ENCODE assay signal across 18 cellular contexts in genomic region chr14:24974591-24975374, GRCh38.
"Had no signal": no experiment of that assay in that cellular context is flagged by ENCODE, and none has a peak within 500 bp of the region (broad histone marks: within the 10 kb centered on the region; RNA-seq: fewer than 3 reads in every experiment).

No MANE protein-coding gene starts in this region.

- H3K36me3 ChIP-seq: left lung, pancreas, right lobe of liver, suprapubic skin, thyroid gland, uterus had no signal

- H3K4me1 ChIP-seq: left lung, right lobe of liver, uterus had no signal

- H3K27me3 ChIP-seq: left lung, pancreas, right lobe of liver, suprapubic skin, thyroid gland, uterus had no signal

- H3K9me3 ChIP-seq: left lung, pancreas, right lobe of liver, suprapubic skin, thyroid gland, uterus had no signal

- ATAC-seq: effector memory CD8-positive, alpha-beta T cell; left lung; natural killer cell treated with Interleukin-12 subunit alpha and Interleukin-12 subunit beta and Interleukin-15 and Interleukin-18, amount 100 ng/mL, for 72 hours; pancreas; right lobe of liver had no signal

- H3K9me3 Mint-ChIP-seq: effector memory CD8-positive, alpha-beta T cell; natural killer cell treated with Interleukin-12 subunit alpha and Interleukin-12 subunit beta and Interleukin-15 and Interleukin-18, amount 100 ng/mL, for 72 hours; type B pancreatic cell had no signal

- H3K27ac ChIP-seq: left lung, right lobe of liver, suprapubic skin, thyroid gland, uterus had no signal

- H3K36me3 Mint-ChIP-seq: natural killer cell treated with Interleukin-12 subunit alpha and Interleukin-12 subunit beta and Interleukin-15 and Interleukin-18, amount 100 ng/mL, for 72 hours; type B pancreatic cell had no signal

- H3K4me3 Mint-ChIP-seq: effector memory CD8-positive, alpha-beta T cell; natural killer cell treated with Interleukin-12 subunit alpha and Interleukin-12 subunit beta and Interleukin-15 and Interleukin-18, amount 100 ng/mL, for 72 hours; type B pancreatic cell had no signal

- H3K27ac Mint-ChIP-seq: effector memory CD8-positive, alpha-beta T cell; natural killer cell treated with Interleukin-12 subunit alpha and Interleukin-12 subunit beta and Interleukin-15 and Interleukin-18, amount 100 ng/mL, for 72 hours; progenitor cell of endocrine pancreas; type B pancreatic cell had no signal

- H3K27me3 Mint-ChIP-seq: progenitor cell of endocrine pancreas, type B pancreatic cell had no signal

- H3K4me3 ChIP-seq: left lung, lung, pancreas, right lobe of liver, suprapubic skin, thyroid gland, uterus had no signal

- DNase-seq: effector memory CD8-positive, alpha-beta T cell; foreskin melanocyte; left lung; mesenchymal stem cell; midbrain; occipital lobe; pancreas; right lobe of liver; stimulated activated CD4-positive, alpha-beta T cell treated with anti-CD3 and anti-CD28 coated beads, Interleukin-2, amount 100 ng/mL, for 24 hours; stimulated activated CD4-positive, alpha-beta T cell treated with anti-CD3 and anti-CD28 coated beads, Interleukin-4, amount 100 ng/mL, for 4 hours; stimulated activated naive CD4-positive, alpha-beta T cell treated with Interleukin-2 at 50 U/mL for 16 hours; thyroid gland; uterus had no signal
